ENCODE assay signal across 8 cellular contexts in the genomic region with DNA sequence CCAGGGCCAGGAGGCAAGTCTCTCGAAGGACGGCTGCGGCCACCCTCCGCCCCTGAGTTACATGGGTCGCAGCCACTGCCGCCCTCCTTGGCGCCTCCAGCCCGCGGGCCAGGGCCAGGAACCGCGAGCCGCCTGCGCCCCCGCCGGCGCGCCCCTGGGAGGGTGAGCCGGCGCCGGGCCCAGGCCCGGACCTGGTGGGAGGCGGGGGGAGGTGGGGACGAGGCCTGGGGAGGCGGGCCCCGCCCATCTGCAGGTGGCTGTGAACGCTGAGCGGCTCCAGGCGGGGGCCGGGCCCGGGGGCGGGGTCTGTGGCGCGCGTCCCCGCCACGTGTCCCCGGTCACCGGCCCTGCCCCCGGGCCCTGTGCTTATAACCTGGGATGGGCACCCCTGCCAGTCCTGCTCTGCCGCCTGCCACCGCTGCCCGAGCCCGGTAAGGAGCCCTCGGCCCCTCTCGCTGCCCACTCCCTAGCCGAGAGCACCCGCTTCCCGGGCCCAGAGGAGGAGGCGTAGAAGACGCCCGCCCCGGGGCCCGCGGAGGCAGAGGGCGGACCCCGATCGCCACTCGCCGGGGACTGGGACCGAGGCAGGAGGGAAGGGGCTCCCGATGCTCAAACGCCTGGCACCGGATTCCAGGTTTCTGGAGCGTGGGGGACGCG. TPM values are rescaled to one million over a fixed set of nuclear protein-coding genes. Genes with fewer than 3 reads are reported as not detected.
A peak's percentile ranks its signal among the peaks of the same experiment; 100 is the strongest.
DNase-seq lines count a peak whose midpoint lies in the region; ATAC-seq, FAIRE-seq and TF ChIP-seq lines count a peak whose summit lies in the region.

A gene (plus strand): TSS at position 397 of the 657 bp plus-strand sequence. CDS start 7,268 bp downstream, outside the sequence.

- peaks cover 12% of the 10 kb centered on the region for H3K9me3 Mint-ChIP-seq in activated CD4-positive, alpha-beta memory T cell treated with anti-CD3 and anti-CD28 coated beads for 36 hours

- peak within 1 kb of the TSS; percentile 65 for H3K9ac ChIP-seq in muscle layer of colon (ENCODE audit: low read length)

- H3K4me1 ChIP-seq in muscle layer of colon (ENCODE audit: insufficient read depth, low read length) = peaks cover 26% of the 10 kb centered on the region

- no peak for FAIRE-seq in D721Med (lab: Jason Lieb, UNC)

- intact Hi-C loops in activated CD4-positive, alpha-beta memory T cell treated with anti-CD3 and anti-CD28 coated beads for 36 hours (cut with micrococcal nuclease) = no loop called here

- H3K4me1 Mint-ChIP-seq in activated CD4-positive, alpha-beta memory T cell treated with anti-CD3 and anti-CD28 coated beads for 36 hours (ENCODE audit: low read depth) = peaks cover 9% of the 10 kb centered on the region

- peaks cover 28% of the 10 kb centered on the region for H3K27me3 Mint-ChIP-seq in activated CD4-positive, alpha-beta memory T cell treated with anti-CD3 and anti-CD28 coated beads for 36 hours

- CTCF ChIA-PET in activated CD4-positive, alpha-beta memory T cell treated with anti-CD3 and anti-CD28 coated beads for 36 hours (lab: Charles Lee) = no interaction called here

- no peak within 1 kb of the TSS for H3K27ac Mint-ChIP-seq in activated CD4-positive, alpha-beta memory T cell treated with anti-CD3 and anti-CD28 coated beads for 36 hours

- no peaks in the 10 kb centered on the region for H3K9me3 ChIP-seq in muscle layer of colon (ENCODE audit: low read length)

- TF ChIP-seq CTCF in D721Med (IDR thresholded peaks at IDR 0.05; ENCODE audit: insufficient read depth, missing control alignments) = no peak

- peak within 1 kb of the TSS; percentile 54 to 67 for H3K4me3 ChIP-seq in muscle layer of colon (ENCODE audit: low read depth in 1 of 2, low read length in 2 of 2)

- H3K4me3 Mint-ChIP-seq in activated CD4-positive, alpha-beta memory T cell treated with anti-CD3 and anti-CD28 coated beads for 36 hours = peak within 1 kb of the TSS; percentile 35

- peaks cover 3% of the 10 kb centered on the region for H3K36me3 Mint-ChIP-seq in activated CD4-positive, alpha-beta memory T cell treated with anti-CD3 and anti-CD28 coated beads for 36 hours

- H3K27me3 ChIP-seq in muscle layer of colon (ENCODE audit: control insufficient read depth in 1 of 2, insufficient read depth in 2 of 2, low read length in 2 of 2) = no peaks in the 10 kb centered on the region

- H3K36me3 ChIP-seq in muscle layer of colon (ENCODE audit: insufficient read depth, low read length) = no peaks in the 10 kb centered on the region

- DNase-seq in D721Med (ENCODE audit: insufficient read length, low spot score) (peak; percentile 91), NCI-H1417 (lab: John Stamatoyannopoulos, UW) (peak; percentile 65 to 94 (median 93)), epidermal melanocyte (ENCODE audit: insufficient read length, low spot score) (peak; percentile 62), OCI-M2 (lab: John Stamatoyannopoulos, UW; ENCODE audit: unreplicated experiment) (no peak), hepatic stellate cell (ENCODE audit: low spot score) (no peak)
- peak; percentile 50 for DNase-seq in activated CD4-positive, alpha-beta memory T cell treated with anti-CD3 and anti-CD28 coated beads for 36 hours
- peak; percentile 57 for DNase-seq in stimulated activated naive CD8-positive, alpha-beta T cell treated with anti-CD3 and anti-CD28 coated beads, Interleukin-15, Interleukin-2, amounts not matched to agents 100 U/mL and 50 U/mL, for 24 hours

- POLR2A ChIA-PET in activated CD4-positive, alpha-beta memory T cell treated with anti-CD3 and anti-CD28 coated beads for 36 hours (lab: Charles Lee) = no interaction called here

- ATAC-seq in stimulated activated naive CD8-positive, alpha-beta T cell treated with anti-CD3 and anti-CD28 coated beads, Interleukin-15, Interleukin-2, amounts not matched to agents 100 U/mL and 50 U/mL, for 24 hours = peak; percentile 68

- peak within 1 kb of the TSS; percentile 69 for H3K27ac ChIP-seq in muscle layer of colon (ENCODE audit: low read depth, low read length)

RNA-seq across cellular contexts. Expression of the gene that starts here (rescaled TPM):
- 1 to 10 TPM; 5.4 to 6.3 TPM for total RNA-seq in activated CD4-positive, alpha-beta memory T cell treated with anti-CD3 and anti-CD28 coated beads for 36 hours

Comparison
In these comparisons a context has a peak if more than half of its experiments do, and no peak if none do; other contexts are left out.
1. DNase-seq: peak in D721Med (single experiment), NCI-H1417 (3 of 3), activated CD4-positive, alpha-beta memory T cell treated with anti-CD3 and anti-CD28 coated beads for 36 hours (single experiment), epidermal melanocyte (single experiment) and stimulated activated naive CD8-positive, alpha-beta T cell treated with anti-CD3 and anti-CD28 coated beads, Interleukin-15, Interleukin-2, amounts not matched to agents 100 U/mL and 50 U/mL, for 24 hours (single experiment); none in OCI-M2 (single experiment) and hepatic stellate cell (single experiment).